ENCODE assay signal across 8 cellular contexts in genomic region chr3:108088697-108089096, GRCh38. TPM values are rescaled to one million over a fixed set of nuclear protein-coding genes. Genes with fewer than 3 reads are reported as not detected.
DNase-seq lines count a peak whose midpoint lies in the region; ATAC-seq, FAIRE-seq and TF ChIP-seq lines count a peak whose summit lies in the region.

No MANE protein-coding gene starts in this region.

- BruUV-seq in endothelial cell of umbilical vein (replicated peaks; lab: Mats Ljungman, UMichigan), result no TSS peak

- DNase-seq in AG04450 (ENCODE audit: low read depth, low spot score) (no peak), SJSA1 (ENCODE audit: low read depth in 1 of 2, low spot score in 2 of 2) (peak in 1 of 2 experiments; percentile 54), endothelial cell of umbilical vein (ENCODE audit: low read depth, low spot score) (peak; percentile 61), T1000 (lab: John Stamatoyannopoulos, UW) (no peak)
- DNase-seq in stimulated activated CD4-positive, alpha-beta T cell treated with anti-CD3 and anti-CD28 coated beads, Interleukin-1b, Interleukin-23, amount 100 ng/mL, for 48 hours, result peak; percentile 71
- DNase-seq in activated CD4-positive, CD25-positive, alpha-beta regulatory T cell treated with anti-CD3 and anti-CD28 coated beads, Interleukin-2, amount 50 U/mL, for 72 hours, result no peak

- POLR2A ChIA-PET in AG04450 (lab: Yijun Ruan, JAX), result no interaction called here
- POLR2A ChIA-PET in endothelial cell of umbilical vein (lab: Charles Lee), result no interaction called here

- no peak for FAIRE-seq in endothelial cell of umbilical vein (lab: Jason Lieb, UNC)

- H3K9ac ChIP-seq in endothelial cell of umbilical vein (replicated peaks; ENCODE audit: extremely low read depth, insufficient read depth, low read length), result peak overlapping the region; percentile 75

- intact Hi-C loops in endothelial cell of umbilical vein (cut with micrococcal nuclease), result no loop called here

- TF ChIP-seq POLR2A in endothelial cell of umbilical vein (IDR thresholded peaks at IDR 0.05; ENCODE audit: low read depth, low read length), result no peak

- no peak overlapping the region for H3K27ac ChIP-seq in AG04450 (ENCODE audit: low read depth, low read length)
- peak overlapping the region; percentile 89 for H3K27ac ChIP-seq in SJSA1
- H3K27ac ChIP-seq in endothelial cell of umbilical vein (ENCODE audit: insufficient read depth, low read depth, low read length), result peak overlapping the region; percentile 16

- dilution Hi-C loops in endothelial cell of umbilical vein (cut with MboI; ENCODE audit: extremely low pct_ligation_motif_present, low sequenced_read_pairs), result no loop called here

- peak overlapping the region; percentile 100 for H3K4me2 ChIP-seq in endothelial cell of umbilical vein (ENCODE audit: insufficient read depth, low read length)

- no peaks in the 10 kb centered on the region for H4K20me1 ChIP-seq in endothelial cell of umbilical vein (replicated peaks; ENCODE audit: control insufficient read depth, extremely low read depth, insufficient read depth, low read length)

- H3K4me1 ChIP-seq in SJSA1 (replicated peaks) (peaks cover 36% of the 10 kb centered on the region), endothelial cell of umbilical vein (ENCODE audit: control insufficient read depth, extremely low read depth, insufficient read depth, low read length) (peaks cover 12% of the 10 kb centered on the region)

- peak overlapping the region; percentile 89 for H3K4me3 ChIP-seq in AG04450 (ENCODE audit: low read depth, low read length)
- peak overlapping the region; percentile 99 for H3K4me3 ChIP-seq in SJSA1
- peak overlapping the region; percentile 24 to 82 (median 38) for H3K4me3 ChIP-seq in endothelial cell of umbilical vein (replicated peaks in 1 of 3; ENCODE audit: insufficient read depth in 1 of 3, low read depth in 1 of 3, low read length in 3 of 3)

- H3K27me3 ChIP-seq in AG04450 (ENCODE audit: control insufficient read depth, insufficient read depth, low read length) (no peaks in the 10 kb centered on the region), SJSA1 (replicated peaks) (no peaks in the 10 kb centered on the region), endothelial cell of umbilical vein (ENCODE audit: control insufficient read depth in 2 of 2, insufficient read depth in 2 of 2, low read length in 2 of 2) (peaks cover 0 to 6% of the 10 kb centered on the region in 2 experiments)

- H3K9me3 ChIP-seq in AG04450 (ENCODE audit: control insufficient read depth, insufficient read depth, low read length) (peaks cover 4% of the 10 kb centered on the region; the same call in 1 of the 2 replicates), SJSA1 (replicated peaks) (no peaks in the 10 kb centered on the region; the same call in 1 of the 2 replicates), endothelial cell of umbilical vein (replicated peaks; ENCODE audit: control insufficient read depth, insufficient read depth, low read length) (no peaks in the 10 kb centered on the region)

- no peak overlapping the region for H2AFZ ChIP-seq in endothelial cell of umbilical vein (ENCODE audit: low read depth, low read length)

- H3K79me2 ChIP-seq in endothelial cell of umbilical vein (ENCODE audit: control insufficient read depth, insufficient read depth, low read length), result peaks cover 33% of the 10 kb centered on the region

- no peak for TF ChIP-seq CTCF in AG04450 (IDR thresholded peaks at IDR 0.05; ENCODE audit: low read depth, low read length)
- TF ChIP-seq CTCF in endothelial cell of umbilical vein (IDR thresholded peaks at IDR 0.05; ENCODE audit: extremely low read depth in 1 of 2, insufficient read depth in 1 of 2, low read depth in 1 of 2, low read length in 2 of 2), result no peak

- peak; percentile 56 for ATAC-seq in GM18508 (IDR thresholded peaks at IDR 0.05; ENCODE audit: insufficient read depth, unreplicated experiment)
- peak; percentile 23 for ATAC-seq in HG03103 (IDR thresholded peaks at IDR 0.05; ENCODE audit: low read depth, unreplicated experiment)

- H3K9me1 ChIP-seq in endothelial cell of umbilical vein (replicated peaks; ENCODE audit: control insufficient read depth, extremely low read depth, insufficient read depth, low read length), result no peaks in the 10 kb centered on the region

- CTCF ChIA-PET in AG04450 (lab: Charles Lee), result interaction anchor here (1.3 to 1.6 kb wide), 2 partner anchors 161 to 389 kb away, joined by 3 to 4 read pairs; no protein-coding TSS in a partner anchor
- CTCF ChIA-PET in endothelial cell of umbilical vein (lab: Charles Lee), result interaction anchor here (0.6 to 1.5 kb wide), 2 partner anchors 43 to 161 kb away, joined by 3 to 5 read pairs; no protein-coding TSS in a partner anchor

- H3K36me3 ChIP-seq in SJSA1 (peaks cover 21% of the 10 kb centered on the region), endothelial cell of umbilical vein (ENCODE audit: control insufficient read depth in 2 of 2, extremely low read depth in 1 of 2, insufficient read depth in 2 of 2, low read length in 2 of 2) (no peaks in the 10 kb centered on the region)

TF ChIP-seq in endothelial cell of umbilical vein, 7 proteins besides CTCF, POLR2A, EP300 and RAD21:
- TF ChIP-seq EZH2 (IDR thresholded peaks at IDR 0.05; ENCODE audit: borderline replicate concordance, low read depth, low read length, severe bottlenecking) (no peak), MAX (IDR thresholded peaks at IDR 0.05; ENCODE audit: insufficient read depth, insufficient read length) (no peak), GATA2 (IDR thresholded peaks at IDR 0.05; ENCODE audit: insufficient read depth, insufficient read length, low read depth, low read length) (no peak), JUN (IDR thresholded peaks at IDR 0.05; ENCODE audit: borderline replicate concordance, insufficient read depth, insufficient read length, low read depth) (no peak), POLR2AphosphoS5 (IDR thresholded peaks at IDR 0.05; ENCODE audit: insufficient read depth, low read depth, low read length) (no peak), FOS (IDR thresholded peaks at IDR 0.05; ENCODE audit: borderline replicate concordance, insufficient read depth, low read length) (no peak), MYC (IDR thresholded peaks at IDR 0.05; ENCODE audit: low read depth, low read length) (no peak)
TF ChIP-seq in endothelial cell of umbilical vein: peak in this region for 0.

RNA-seq across cellular contexts. Expression of gene CD47, which starts 2.1 kb away (rescaled TPM):
- 87.4 and 108 TPM in 2 replicates for polyA plus RNA-seq in AG04450 (2011; rRNA removed)
- polyA minus RNA-seq in AG04450 (2011; rRNA and poly(A)+ RNA removed), result 44.7 and 89.4 TPM in 2 replicates
- total RNA-seq in SJSA1 (2014; rRNA removed; shearing (Covaris generic)), result 204 and 206 TPM in 2 replicates
- total RNA-seq in endothelial cell of umbilical vein, result 30.3 and 32.2 TPM in 2 replicates
- polyA plus RNA-seq in endothelial cell of umbilical vein, result 18.7 and 29.3 TPM in 2 replicates
- polyA plus RNA-seq in endothelial cell of umbilical vein (2011; cell fraction: cytosol; rRNA removed), result 22.8 TPM in 2 replicates
- polyA plus RNA-seq in endothelial cell of umbilical vein (2011; cell fraction: nucleus; rRNA removed), result 15.5 and 25.0 TPM in 2 replicates
- 30.0 and 40.9 TPM in 2 replicates for polyA plus RNA-seq in endothelial cell of umbilical vein (2012)
- polyA minus RNA-seq in endothelial cell of umbilical vein, result 31.4 and 47.2 TPM in 2 replicates
- polyA minus RNA-seq in endothelial cell of umbilical vein (2011; cell fraction: cytosol; rRNA and poly(A)+ RNA removed), result 10.0 TPM
- 16.4 and 23.9 TPM in 2 replicates for polyA minus RNA-seq in endothelial cell of umbilical vein (2011; cell fraction: nucleus; rRNA and poly(A)+ RNA removed)

Comparison
In these comparisons a context has a peak if more than half of its experiments do, and no peak if none do; other contexts are left out.
1. DNase-seq: peak in endothelial cell of umbilical vein (single experiment) and stimulated activated CD4-positive, alpha-beta T cell treated with anti-CD3 and anti-CD28 coated beads, Interleukin-1b, Interleukin-23, amount 100 ng/mL, for 48 hours (single experiment); none in AG04450 (single experiment), activated CD4-positive, CD25-positive, alpha-beta regulatory T cell treated with anti-CD3 and anti-CD28 coated beads, Interleukin-2, amount 50 U/mL, for 72 hours (single experiment) and T1000 (single experiment).
2. H3K4me3 ChIP-seq: peak in every context shown above with its lines; median percentile 99 in SJSA1; 89 in AG04450; 38 in endothelial cell of umbilical vein.